12 cellular contexts compared by ENCODE assay signal in the genomic region with DNA sequence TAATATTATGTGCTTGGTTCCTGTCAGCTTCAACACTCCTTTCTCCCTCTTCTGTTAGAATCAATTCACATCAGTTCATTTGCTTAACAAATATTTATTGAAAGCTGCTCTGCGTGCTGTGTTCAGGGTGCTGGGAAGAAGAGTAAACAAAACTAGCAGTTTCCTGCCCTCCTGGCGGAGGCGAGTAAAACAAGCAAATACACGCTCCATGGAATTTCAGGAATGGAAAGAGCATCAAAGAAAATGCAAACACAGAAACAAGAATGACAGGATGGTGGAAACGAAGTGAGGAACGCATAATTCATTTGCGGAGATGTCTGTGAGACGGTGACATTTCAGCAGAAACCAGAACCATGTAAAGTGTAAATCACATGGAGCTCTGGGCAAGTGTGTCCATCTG. TPM values are rescaled to one million over a fixed set of nuclear protein-coding genes. Genes with fewer than 3 reads are reported as not detected.
DNase-seq lines count a peak whose midpoint lies in the region; ATAC-seq and TF ChIP-seq lines count a peak whose summit lies in the region.
"Had no signal": no experiment of that assay in that cellular context is flagged by ENCODE, and none has a peak within 500 bp of the region (broad histone marks: within the 10 kb centered on the region; RNA-seq: fewer than 3 reads in every experiment).

No MANE protein-coding gene starts in this region.

- peak overlapping the region; percentile 33 for H3K4me3 Mint-ChIP-seq in neural crest cell
- H3K4me3 Mint-ChIP-seq: natural killer cell treated with Interleukin-12 subunit alpha and Interleukin-12 subunit beta and Interleukin-15 and Interleukin-18, amount 100 ng/mL, for 72 hours had no signal

- H3K27ac ChIP-seq in HEK293 (ENCODE audit: extremely low read depth, low read depth, low read length) = no peak overlapping the region

- no peak for ATAC-seq in GM21529 (IDR thresholded peaks at IDR 0.05; ENCODE audit: unreplicated experiment)
- no peak for ATAC-seq in GM18909 (IDR thresholded peaks at IDR 0.05; ENCODE audit: poor library complexity, unreplicated experiment)
- ATAC-seq: natural killer cell treated with Interleukin-12 subunit alpha and Interleukin-12 subunit beta and Interleukin-15 and Interleukin-18, amount 100 ng/mL, for 72 hours had no signal

- H3K4me1 ChIP-seq in HEK293 (ENCODE audit: control insufficient read depth, insufficient read depth, low read length) = peaks cover under 1% of the 10 kb centered on the region; the same call in 1 of the 2 replicates

- H3K27ac Mint-ChIP-seq in neural crest cell (ENCODE audit: unreplicated experiment) = no peak overlapping the region
- H3K27ac Mint-ChIP-seq: natural killer cell treated with Interleukin-12 subunit alpha and Interleukin-12 subunit beta and Interleukin-15 and Interleukin-18, amount 100 ng/mL, for 72 hours had no signal

- no peaks in the 10 kb centered on the region for H3K36me3 ChIP-seq in HEK293 (ENCODE audit: control insufficient read depth in 2 of 2, insufficient read depth in 1 of 2, low read length in 2 of 2)

- peaks cover 17% of the 10 kb centered on the region for H3K4me1 Mint-ChIP-seq in neural crest cell

- H3K9me3 Mint-ChIP-seq in neural crest cell = no peaks in the 10 kb centered on the region
- H3K9me3 Mint-ChIP-seq: natural killer cell treated with Interleukin-12 subunit alpha and Interleukin-12 subunit beta and Interleukin-15 and Interleukin-18, amount 100 ng/mL, for 72 hours had no signal

- TF ChIP-seq CTCF in HEK293 (tag by site-specific recombination; IDR thresholded peaks at IDR 0.05) (no peak), epithelial cell of proximal tubule (conservative IDR thresholded peaks at IDR 0.05; ENCODE audit: low read depth, low read length) (peak; percentile 17), neural crest cell (conservative IDR thresholded peaks at IDR 0.05) (peak; percentile 49)

- POLR2A ChIA-PET in HEK293 (lab: Yijun Ruan, JAX) = no interaction called here

- H3K9me3 ChIP-seq in HEK293 (ENCODE audit: control insufficient read depth, insufficient read depth, low read depth, low read length) = no peaks in the 10 kb centered on the region

- CTCF ChIA-PET in HEK293 (lab: Yijun Ruan, JAX) = interaction anchor here (0.7 to 1.6 kb wide), 4 partner anchors 68 to 1415 kb away, joined by 3 to 5 read pairs (median 4); no protein-coding TSS in a partner anchor

- H3K27me3 Mint-ChIP-seq in neural crest cell (ENCODE audit: low read depth) = no peaks in the 10 kb centered on the region

- H3K36me3 Mint-ChIP-seq in neural crest cell (ENCODE audit: low read depth) = no peaks in the 10 kb centered on the region
- H3K36me3 Mint-ChIP-seq: natural killer cell treated with Interleukin-12 subunit alpha and Interleukin-12 subunit beta and Interleukin-15 and Interleukin-18, amount 100 ng/mL, for 72 hours had no signal

- DNase-seq in NCI-H69 (lab: John Stamatoyannopoulos, UW) (peak; percentile 83), epithelial cell of proximal tubule (ENCODE audit: low read depth) (no peak), neural crest cell (ENCODE audit: low read depth, low spot score) (no peak), T-helper 9 cell (no peak), GM03348 (ENCODE audit: low spot score) (no peak)
- DNase-seq: activated effector memory CD4-positive, alpha-beta T cell treated with Interleukin-2 at 50 U/mL for 16 hours; DND-41; erythroblast had no signal

- no peak overlapping the region for H3K4me3 ChIP-seq in HEK293 (ENCODE audit: low read depth, low read length)
- no peak overlapping the region for H3K4me3 ChIP-seq in epithelial cell of proximal tubule (ENCODE audit: low read depth, low read length)

TF ChIP-seq in HEK293, 187 proteins besides CTCF, POLR2A, EP300 and RAD21:
- TF ChIP-seq ZNF394 (tag by site-specific recombination; IDR thresholded peaks at IDR 0.05; ENCODE audit: borderline replicate concordance) (no peak), FEZF1 (tag by site-specific recombination; IDR thresholded peaks at IDR 0.05) (peak; percentile 36; the same call in 1 of the 2 replicates)
- TF ChIP-seq, protein P1, sequence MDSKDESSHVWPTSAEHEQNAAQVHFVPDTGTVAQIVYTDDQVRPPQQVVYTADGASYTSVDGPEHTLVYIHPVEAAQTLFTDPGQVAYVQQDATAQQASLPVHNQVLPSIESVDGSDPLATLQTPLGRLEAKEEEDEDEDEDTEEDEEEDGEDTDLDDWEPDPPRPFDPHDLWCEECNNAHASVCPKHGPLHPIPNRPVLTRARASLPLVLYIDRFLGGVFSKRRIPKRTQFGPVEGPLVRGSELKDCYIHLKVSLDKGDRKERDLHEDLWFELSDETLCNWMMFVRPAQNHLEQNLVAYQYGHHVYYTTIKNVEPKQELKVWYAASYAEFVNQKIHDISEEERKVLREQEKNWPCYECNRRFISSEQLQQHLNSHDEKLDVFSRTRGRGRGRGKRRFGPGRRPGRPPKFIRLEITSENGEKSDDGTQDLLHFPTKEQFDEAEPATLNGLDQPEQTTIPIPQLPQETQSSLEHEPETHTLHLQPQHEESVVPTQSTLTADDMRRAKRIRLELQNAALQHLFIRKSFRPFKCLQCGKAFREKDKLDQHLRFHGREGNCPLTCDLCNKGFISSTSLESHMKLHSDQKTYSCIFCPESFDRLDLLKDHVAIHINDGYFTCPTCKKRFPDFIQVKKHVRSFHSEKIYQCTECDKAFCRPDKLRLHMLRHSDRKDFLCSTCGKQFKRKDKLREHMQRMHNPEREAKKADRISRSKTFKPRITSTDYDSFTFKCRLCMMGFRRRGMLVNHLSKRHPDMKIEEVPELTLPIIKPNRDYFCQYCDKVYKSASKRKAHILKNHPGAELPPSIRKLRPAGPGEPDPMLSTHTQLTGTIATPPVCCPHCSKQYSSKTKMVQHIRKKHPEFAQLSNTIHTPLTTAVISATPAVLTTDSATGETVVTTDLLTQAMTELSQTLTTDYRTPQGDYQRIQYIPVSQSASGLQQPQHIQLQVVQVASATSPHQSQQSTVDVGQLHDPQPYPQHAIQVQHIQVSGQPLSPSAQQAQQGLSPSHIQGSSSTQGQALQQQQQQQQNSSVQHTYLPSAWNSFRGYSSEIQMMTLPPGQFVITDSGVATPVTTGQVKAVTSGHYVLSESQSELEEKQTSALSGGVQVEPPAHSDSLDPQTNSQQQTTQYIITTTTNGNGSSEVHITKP (tag by site-specific recombination; IDR thresholded peaks at IDR 0.05) = no peak

RNA-seq across cellular contexts. Expression of a gene that starts 49.4 kb away (rescaled TPM):
- total RNA-seq in epithelial cell of proximal tubule = 0.22 TPM in 1 of 2 replicates, not detected in the other
- total RNA-seq in neural crest cell = 0.20 and 0.42 TPM in 2 replicates
- total RNA-seq: natural killer cell treated with Interleukin-12 subunit alpha and Interleukin-12 subunit beta and Interleukin-15 and Interleukin-18, amount 100 ng/mL, for 72 hours had no signal
